8 cellular contexts compared by ENCODE assay signal in the genomic region with DNA sequence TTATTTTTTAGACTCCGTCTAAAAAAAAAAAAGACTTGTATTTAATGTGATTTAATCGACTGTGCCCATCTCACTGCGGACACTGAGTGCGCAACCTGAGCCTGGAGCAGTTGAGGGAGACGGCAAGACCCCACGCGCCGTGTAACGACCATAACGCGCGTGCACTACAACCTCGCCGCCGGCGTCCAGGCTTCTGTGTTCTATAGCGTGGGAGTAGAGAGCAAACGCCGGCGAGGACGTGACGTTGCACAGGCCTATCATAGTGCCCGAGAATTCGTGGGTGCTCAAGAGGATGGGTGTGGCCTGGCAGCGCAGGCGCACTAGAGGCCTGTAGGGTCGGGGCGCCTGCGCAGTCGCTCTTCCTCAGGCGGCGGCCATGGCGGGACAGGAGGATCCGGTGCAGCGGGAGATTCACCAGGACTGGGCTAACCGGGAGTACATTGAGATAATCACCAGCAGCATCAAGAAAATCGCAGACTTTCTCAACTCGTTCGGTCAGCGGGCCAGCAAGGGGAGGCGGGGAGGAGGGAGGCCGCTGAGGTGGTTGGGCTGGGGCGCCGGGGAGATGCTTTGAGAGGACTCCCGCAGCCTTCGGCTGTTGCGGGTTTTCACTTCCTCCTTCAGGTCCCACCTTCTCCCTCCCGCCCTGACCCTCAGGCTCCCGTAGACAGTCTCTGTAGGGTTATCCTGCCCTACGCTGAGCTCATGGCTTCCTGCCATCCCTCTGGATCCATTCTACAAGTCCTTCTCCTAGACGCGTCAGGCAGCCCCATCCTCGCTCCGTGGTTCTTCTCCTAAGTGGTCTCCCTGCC. TPM values are rescaled to one million over a fixed set of nuclear protein-coding genes. Genes with fewer than 3 reads are reported as not detected.
DNase-seq lines count a peak whose midpoint lies in the region; ATAC-seq and TF ChIP-seq lines count a peak whose summit lies in the region.

A gene (plus strand): TSS at position 350 of the 812 bp plus-strand sequence. CDS start 27 bp downstream, at position 377.

- TF ChIP-seq CTCF in DOHH2 (IDR thresholded peaks at IDR 0.05; ENCODE audit: low read depth, low read length, poor library complexity, severe bottlenecking) (no peak), GM23338 (conservative IDR thresholded peaks at IDR 0.05; ENCODE audit: low read depth in 2 of 2) (no peak), fibroblast of lung (conservative IDR thresholded peaks at IDR 0.05 in 1 of 2, IDR thresholded peaks at IDR 0.05 in 1 of 2; ENCODE audit: low read depth in 1 of 2, low read length in 2 of 2) (no peak)

- H3K79me2 ChIP-seq in DOHH2 (ENCODE audit: control insufficient read depth, low read length) (peaks cover 54% of the 10 kb centered on the region), GM23338 (replicated peaks; ENCODE audit: insufficient read depth) (peaks cover 47% of the 10 kb centered on the region), fibroblast of lung (ENCODE audit: control insufficient read depth, insufficient read depth, low read length) (peaks cover 44% of the 10 kb centered on the region)

- H3K9me3 Mint-ChIP-seq in GM23338, result no peaks in the 10 kb centered on the region; the same call in 2 of the 3 replicates
- peaks cover 0 to 4% (median 0%) of the 10 kb centered on the region in 11 donors for H3K9me3 Mint-ChIP-seq in naive thymus-derived CD4-positive, alpha-beta T cell
- no peaks in the 10 kb centered on the region for H3K9me3 Mint-ChIP-seq in stimulated activated naive B cell treated with anti-CD40 and anti-IgM and Interleukin-4, amounts not matched to agents 10 μg/mL and 1 μg/mL and 100 μg/mL, for 72 hours

- H3K4me3 Mint-ChIP-seq in GM23338, result peak within 1 kb of the TSS; percentile 99
- H3K4me3 Mint-ChIP-seq in naive thymus-derived CD4-positive, alpha-beta T cell, result peak within 1 kb of the TSS; percentile 91 to 100 (median 98)
- H3K4me3 Mint-ChIP-seq in stimulated activated naive B cell treated with anti-CD40 and anti-IgM and Interleukin-4, amounts not matched to agents 10 μg/mL and 1 μg/mL and 100 μg/mL, for 72 hours, result peak within 1 kb of the TSS; percentile 95 to 100

- H3F3A ChIP-seq in DOHH2 (ENCODE audit: control insufficient read depth, insufficient read depth) (0 out of 2 replicates have a peak, but pooled peaks cover 3% of the 10 kb centered on the region), GM23338 (replicated peaks; ENCODE audit: low read depth) (0 out of 2 replicates have a peak, but pooled peaks cover 4% of the 10 kb centered on the region)

- CTCF ChIA-PET in naive thymus-derived CD4-positive, alpha-beta T cell (lab: Charles Lee), result interaction anchor here (0.6 to 1.2 kb wide), 2 partner anchors 26 to 146 kb away, joined by 3 to 4 read pairs; a partner anchor contains a TSS

- DNase-seq in GM23338 (ENCODE audit: low spot score) (peak; percentile 95), LHCN-M2 (ENCODE audit: low read depth) (peak; percentile 95), RPMI8226 (peak; percentile 97), fibroblast of lung (ENCODE audit: low read depth in 2 of 2) (peak; percentile 93 to 96)
- DNase-seq in activated T-helper 1 cell treated with anti-CD3 and anti-CD28 coated beads, Interleukin-2, amount 50 U/mL, for 16 hours (ENCODE audit: low read depth in 1 of 2, low spot score in 1 of 2), result peak; percentile 80 to 89
- peak; percentile 73 to 94 (median 91) for DNase-seq in naive thymus-derived CD4-positive, alpha-beta T cell
- peak; percentile 89 for DNase-seq in stimulated activated naive B cell treated with anti-CD40 and anti-IgM and Interleukin-4, amounts not matched to agents 10 μg/mL and 1 μg/mL and 100 μg/mL, for 72 hours

- H3K36me3 ChIP-seq in DOHH2 (ENCODE audit: control insufficient read depth, low read length) (peaks cover 43% of the 10 kb centered on the region), GM23338 (ENCODE audit: insufficient read depth) (no peaks in the 10 kb centered on the region; the same call in 1 of the 2 replicates), fibroblast of lung (ENCODE audit: control insufficient read depth, insufficient read depth, low read length) (no peaks in the 10 kb centered on the region)
- H3K36me3 ChIP-seq in naive thymus-derived CD4-positive, alpha-beta T cell (ENCODE audit: control insufficient read depth in 2 of 3, insufficient read depth in 3 of 3, low read length in 3 of 3), result peaks cover 0 to 6% (median 0%) of the 10 kb centered on the region in 3 experiments

- H2AFZ ChIP-seq in GM23338, result peak within 1 kb of the TSS; percentile 91; the same call in 1 of the 2 replicates
- peak within 1 kb of the TSS; percentile 91 for H2AFZ ChIP-seq in fibroblast of lung (ENCODE audit: low read length)

- peaks cover 6% of the 10 kb centered on the region; the same call in 1 of the 3 replicates for H3K36me3 Mint-ChIP-seq in GM23338 (ENCODE audit: low read depth)
- peaks cover 0 to 16% (median 4%) of the 10 kb centered on the region in 5 donors for H3K36me3 Mint-ChIP-seq in naive thymus-derived CD4-positive, alpha-beta T cell
- H3K36me3 Mint-ChIP-seq in stimulated activated naive B cell treated with anti-CD40 and anti-IgM and Interleukin-4, amounts not matched to agents 10 μg/mL and 1 μg/mL and 100 μg/mL, for 72 hours, result peaks cover 6 to 9% of the 10 kb centered on the region in 2 donors

- peaks cover 26% of the 10 kb centered on the region for H4K20me1 ChIP-seq in DOHH2 (ENCODE audit: control insufficient read depth, insufficient read depth, low read depth, low read length)
- peaks cover 7% of the 10 kb centered on the region; the same call in 1 of the 2 replicates for H4K20me1 ChIP-seq in GM23338 (replicated peaks; ENCODE audit: insufficient read depth)
- no peaks in the 10 kb centered on the region for H4K20me1 ChIP-seq in fibroblast of lung (ENCODE audit: control insufficient read depth, extremely low read depth, insufficient read depth, low read length)

- peak within 1 kb of the TSS; percentile 87 for H3K27ac Mint-ChIP-seq in GM23338
- H3K27ac Mint-ChIP-seq in naive thymus-derived CD4-positive, alpha-beta T cell, result peak within 1 kb of the TSS; percentile 92 to 99 (median 98)
- H3K27ac Mint-ChIP-seq in stimulated activated naive B cell treated with anti-CD40 and anti-IgM and Interleukin-4, amounts not matched to agents 10 μg/mL and 1 μg/mL and 100 μg/mL, for 72 hours, result peak within 1 kb of the TSS; percentile 97

- H3K4me2 ChIP-seq in DOHH2 (ENCODE audit: low read length), result peak within 1 kb of the TSS; percentile 98
- peak within 1 kb of the TSS; percentile 96 for H3K4me2 ChIP-seq in GM23338
- H3K4me2 ChIP-seq in fibroblast of lung (ENCODE audit: extremely low read depth, insufficient read depth, low read length), result peak within 1 kb of the TSS; percentile 82

- H3K4me1 ChIP-seq in DOHH2 (ENCODE audit: control insufficient read depth, low read length) (peaks cover 29% of the 10 kb centered on the region), GM23338 (ENCODE audit: insufficient read depth) (peaks cover 4% of the 10 kb centered on the region), fibroblast of lung (ENCODE audit: control insufficient read depth, extremely low read depth, insufficient read depth, low read length) (peaks cover 7% of the 10 kb centered on the region)
- peaks cover 11 to 13% of the 10 kb centered on the region in 2 donors for H3K4me1 ChIP-seq in naive thymus-derived CD4-positive, alpha-beta T cell (ENCODE audit: control insufficient read depth in 2 of 2, insufficient read depth in 2 of 2, low read length in 2 of 2)

- peaks cover 6% of the 10 kb centered on the region for H3K4me1 Mint-ChIP-seq in GM23338
- H3K4me1 Mint-ChIP-seq in naive thymus-derived CD4-positive, alpha-beta T cell, result peaks cover 23 to 48% (median 40%) of the 10 kb centered on the region in 7 donors
- H3K4me1 Mint-ChIP-seq in stimulated activated naive B cell treated with anti-CD40 and anti-IgM and Interleukin-4, amounts not matched to agents 10 μg/mL and 1 μg/mL and 100 μg/mL, for 72 hours, result peaks cover 13 to 37% of the 10 kb centered on the region in 2 donors

- H3K4me3 ChIP-seq in DOHH2 (ENCODE audit: low read length) (peak within 1 kb of the TSS; percentile 92), GM23338 (peak within 1 kb of the TSS; percentile 98), fibroblast of lung (replicated peaks in 1 of 4; ENCODE audit: control extremely low read depth in 1 of 4, insufficient read depth in 1 of 4, low read depth in 3 of 4, low read length in 4 of 4) (peak within 1 kb of the TSS; percentile 72 to 99 (median 86))
- peak within 1 kb of the TSS; percentile 83 for H3K4me3 ChIP-seq in naive thymus-derived CD4-positive, alpha-beta T cell (ENCODE audit: low read length)

- H3K27ac ChIP-seq in DOHH2 (ENCODE audit: low read depth, low read length), result peak within 1 kb of the TSS; percentile 61
- peak within 1 kb of the TSS; percentile 83; the same call in 1 of the 2 replicates for H3K27ac ChIP-seq in GM23338 (ENCODE audit: low read depth)
- peak within 1 kb of the TSS; percentile 82 for H3K27ac ChIP-seq in fibroblast of lung (ENCODE audit: insufficient read depth, low read length)
- peak within 1 kb of the TSS; percentile 85 for H3K27ac ChIP-seq in naive thymus-derived CD4-positive, alpha-beta T cell (ENCODE audit: low read depth, low read length)

- POLR2A ChIA-PET in naive thymus-derived CD4-positive, alpha-beta T cell (lab: Charles Lee), result interaction anchor here (0.6 to 2.8 kb wide), 8 partner anchors 17 to 466 kb away, joined by 3 to 12 read pairs (median 3); a partner anchor contains a TSS

- peak; percentile 94 for ATAC-seq in GM23338
- peak; percentile 99 for ATAC-seq in naive thymus-derived CD4-positive, alpha-beta T cell
- peak; percentile 95 to 97 for ATAC-seq in stimulated activated naive B cell treated with anti-CD40 and anti-IgM and Interleukin-4, amounts not matched to agents 10 μg/mL and 1 μg/mL and 100 μg/mL, for 72 hours (replicated peaks)

- H3K9ac ChIP-seq in fibroblast of lung (ENCODE audit: insufficient read depth, low read length), result peak within 1 kb of the TSS; percentile 79

- no peaks in the 10 kb centered on the region for H3K9me2 ChIP-seq in DOHH2 (replicated peaks; ENCODE audit: control insufficient read depth, low read length)
- H3K9me2 ChIP-seq in GM23338 (ENCODE audit: insufficient read depth), result no peaks in the 10 kb centered on the region

- H3K9me3 ChIP-seq in DOHH2 (ENCODE audit: control insufficient read depth, insufficient read depth, low read length), result no peaks in the 10 kb centered on the region
- H3K9me3 ChIP-seq in fibroblast of lung (ENCODE audit: control insufficient read depth, insufficient read depth, low read depth, low read length), result no peaks in the 10 kb centered on the region
- H3K9me3 ChIP-seq in naive thymus-derived CD4-positive, alpha-beta T cell (ENCODE audit: control insufficient read depth in 2 of 3, low read length in 3 of 3), result no peaks in the 10 kb centered on the region

- H3K27me3 Mint-ChIP-seq in GM23338 (ENCODE audit: insufficient read depth, low read depth, poor library complexity), result peaks cover 10% of the 10 kb centered on the region
- peaks cover 0 to 2% (median 0%) of the 10 kb centered on the region in 5 donors for H3K27me3 Mint-ChIP-seq in naive thymus-derived CD4-positive, alpha-beta T cell
- H3K27me3 Mint-ChIP-seq in stimulated activated naive B cell treated with anti-CD40 and anti-IgM and Interleukin-4, amounts not matched to agents 10 μg/mL and 1 μg/mL and 100 μg/mL, for 72 hours, result no peaks in the 10 kb centered on the region

- intact Hi-C loops in naive thymus-derived CD4-positive, alpha-beta T cell (cut with micrococcal nuclease), result loop anchor here (1.0 to 10.0 kb wide), 18 partner anchors 26 to 721 kb away; a partner anchor contains a TSS

- no peaks in the 10 kb centered on the region for H3K27me3 ChIP-seq in DOHH2 (ENCODE audit: control insufficient read depth, low read length)
- H3K27me3 ChIP-seq in GM23338 (ENCODE audit: insufficient read depth), result no peaks in the 10 kb centered on the region
- no peaks in the 10 kb centered on the region for H3K27me3 ChIP-seq in fibroblast of lung (ENCODE audit: control insufficient read depth, insufficient read depth, low read length)
- no peaks in the 10 kb centered on the region for H3K27me3 ChIP-seq in naive thymus-derived CD4-positive, alpha-beta T cell (ENCODE audit: control insufficient read depth in 2 of 2, insufficient read depth in 2 of 2, low read length in 2 of 2)

RNA-seq across cellular contexts. Expression of the gene that starts here (rescaled TPM):
- 104 and 130 TPM in 2 replicates for total RNA-seq in GM23338 (2014; rRNA removed; shearing (Covaris generic))
- polyA plus RNA-seq in GM23338 (2016; fragmentation: Nextera tagmentation; extraction: Ambion mirVana) (148 and 165 TPM in 2 replicates), fibroblast of lung (303 and 326 TPM in 2 replicates)
- total RNA-seq in LHCN-M2 (2014; rRNA removed) (97.1 and 113 TPM in 2 replicates), fibroblast of lung (112 and 114 TPM in 2 replicates)
- polyA plus RNA-seq in LHCN-M2 (2012), result 310 TPM
- 242 and 243 TPM in 2 replicates for polyA plus RNA-seq in fibroblast of lung (2012)
- polyA minus RNA-seq in fibroblast of lung (ENCODE audit: low replicate concordance), result 72.3 and 73.3 TPM in 2 replicates
- total RNA-seq in naive thymus-derived CD4-positive, alpha-beta T cell, result 100 to 1,000 TPM in 1 of 5 experiments, 10 to 100 TPM in 4; 40.9 to 117 (median 65.8) TPM
- polyA plus RNA-seq in naive thymus-derived CD4-positive, alpha-beta T cell, result 100 to 1,000 TPM; 212 to 256 TPM

Comparison
In these comparisons a context has a peak if more than half of its experiments do, and no peak if none do; other contexts are left out.
1. Peak in every context shown above with its lines: DNase-seq, ATAC-seq, H3K4me3 ChIP-seq and H3K27ac ChIP-seq.